ENCODE assay signal across 1 cellular context in genomic region chr6:37623666-37624065, GRCh38.
TF ChIP-seq lines count a peak whose summit lies in the region.

No MANE protein-coding gene starts in this region.

TF ChIP-seq in HCT116, 20 proteins besides CTCF, POLR2A, EP300 and RAD21 (continued from another document):
- TF ChIP-seq CBX3 (IDR thresholded peaks at IDR 0.05; ENCODE audit: low read depth) (no peak), ZNF274 (IDR thresholded peaks at IDR 0.05; ENCODE audit: low read depth, low read length) (no peak), EZH2 (IDR thresholded peaks at IDR 0.05) (no peak), ELF1 (IDR thresholded peaks at IDR 0.05; ENCODE audit: borderline replicate concordance, low read depth) (no peak), SP1 (IDR thresholded peaks at IDR 0.05; ENCODE audit: low read depth) (no peak), FOSL1 (IDR thresholded peaks at IDR 0.05; ENCODE audit: low read depth) (no peak), EZH2phosphoT487 (IDR thresholded peaks at IDR 0.05; ENCODE audit: borderline replicate concordance) (no peak)
- TF ChIP-seq, protein P1, sequence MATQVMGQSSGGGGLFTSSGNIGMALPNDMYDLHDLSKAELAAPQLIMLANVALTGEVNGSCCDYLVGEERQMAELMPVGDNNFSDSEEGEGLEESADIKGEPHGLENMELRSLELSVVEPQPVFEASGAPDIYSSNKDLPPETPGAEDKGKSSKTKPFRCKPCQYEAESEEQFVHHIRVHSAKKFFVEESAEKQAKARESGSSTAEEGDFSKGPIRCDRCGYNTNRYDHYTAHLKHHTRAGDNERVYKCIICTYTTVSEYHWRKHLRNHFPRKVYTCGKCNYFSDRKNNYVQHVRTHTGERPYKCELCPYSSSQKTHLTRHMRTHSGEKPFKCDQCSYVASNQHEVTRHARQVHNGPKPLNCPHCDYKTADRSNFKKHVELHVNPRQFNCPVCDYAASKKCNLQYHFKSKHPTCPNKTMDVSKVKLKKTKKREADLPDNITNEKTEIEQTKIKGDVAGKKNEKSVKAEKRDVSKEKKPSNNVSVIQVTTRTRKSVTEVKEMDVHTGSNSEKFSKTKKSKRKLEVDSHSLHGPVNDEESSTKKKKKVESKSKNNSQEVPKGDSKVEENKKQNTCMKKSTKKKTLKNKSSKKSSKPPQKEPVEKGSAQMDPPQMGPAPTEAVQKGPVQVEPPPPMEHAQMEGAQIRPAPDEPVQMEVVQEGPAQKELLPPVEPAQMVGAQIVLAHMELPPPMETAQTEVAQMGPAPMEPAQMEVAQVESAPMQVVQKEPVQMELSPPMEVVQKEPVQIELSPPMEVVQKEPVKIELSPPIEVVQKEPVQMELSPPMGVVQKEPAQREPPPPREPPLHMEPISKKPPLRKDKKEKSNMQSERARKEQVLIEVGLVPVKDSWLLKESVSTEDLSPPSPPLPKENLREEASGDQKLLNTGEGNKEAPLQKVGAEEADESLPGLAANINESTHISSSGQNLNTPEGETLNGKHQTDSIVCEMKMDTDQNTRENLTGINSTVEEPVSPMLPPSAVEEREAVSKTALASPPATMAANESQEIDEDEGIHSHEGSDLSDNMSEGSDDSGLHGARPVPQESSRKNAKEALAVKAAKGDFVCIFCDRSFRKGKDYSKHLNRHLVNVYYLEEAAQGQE (IDR thresholded peaks at IDR 0.05; ENCODE audit: low read depth), result no peak
- TF ChIP-seq, protein P2, sequence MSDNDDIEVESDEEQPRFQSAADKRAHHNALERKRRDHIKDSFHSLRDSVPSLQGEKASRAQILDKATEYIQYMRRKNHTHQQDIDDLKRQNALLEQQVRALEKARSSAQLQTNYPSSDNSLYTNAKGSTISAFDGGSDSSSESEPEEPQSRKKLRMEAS (IDR thresholded peaks at IDR 0.05), result no peak
